In the genomic region with DNA sequence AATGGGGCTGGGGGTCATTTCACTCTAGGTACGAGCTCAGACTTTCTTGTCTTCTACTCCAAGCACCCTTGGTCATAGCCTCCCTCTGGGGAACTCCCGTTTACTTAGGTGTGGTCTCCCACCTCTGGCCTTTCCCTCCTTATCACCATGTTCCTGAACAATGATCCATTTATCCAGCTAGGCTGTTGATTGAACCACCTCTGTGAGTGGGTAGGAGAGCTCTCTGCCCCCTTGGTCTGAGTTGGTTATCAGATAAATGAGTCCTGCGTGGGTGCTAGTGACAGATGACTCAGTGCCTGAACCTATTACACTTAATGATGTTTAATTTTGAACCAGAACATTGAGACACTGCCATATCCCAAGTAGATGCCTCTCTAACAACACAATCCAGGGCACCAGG, we compare ENCODE assay signal across 1 cellular context.
TF ChIP-seq lines count a peak whose summit lies in the region.

No MANE protein-coding gene starts in this region.

TF ChIP-seq in HepG2, 621 proteins besides CTCF, POLR2A, EP300 and RAD21:
- 0 out of 2 replicates have a peak, but pooled peaks have one; percentile 47 for TF ChIP-seq ZNF317 (CRISPR knock-in tag; IDR thresholded peaks at IDR 0.05)
- TF ChIP-seq ZFP36L1 (CRISPR knock-in tag; IDR thresholded peaks at IDR 0.05), result no peak
